ENCODE assay signal across 23 cellular contexts in genomic region chr7:129024125-129024524, GRCh38. TPM values are rescaled to one million over a fixed set of nuclear protein-coding genes. Genes with fewer than 3 reads are reported as not detected.
DNase-seq lines count a peak whose midpoint lies in the region; ATAC-seq and TF ChIP-seq lines count a peak whose summit lies in the region.
"Had no signal": no experiment of that assay in that cellular context is flagged by ENCODE, and none has a peak within 500 bp of the region (broad histone marks: within the 10 kb centered on the region; RNA-seq: fewer than 3 reads in every experiment).

No MANE protein-coding gene starts in this region.

- H3K27ac ChIP-seq in GM23338 (ENCODE audit: low read depth), result 0 out of 2 replicates have a peak overlapping the region, but pooled peaks have one; percentile 5
- H3K27ac ChIP-seq: BLaER1 treated with 17β-estradiol and CSF1 and Interleukin-3, amounts not matched to agents 10 nM and 100 nM; KMS-11; PC-9; RWPE1 had no signal

- no peaks in the 10 kb centered on the region for H3K27me3 ChIP-seq in GM23338 (ENCODE audit: insufficient read depth)
- H3K27me3 ChIP-seq: BLaER1 treated with 17β-estradiol and CSF1 and Interleukin-3, amounts not matched to agents 10 nM and 100 nM had no signal

- H3K4me2 ChIP-seq in GM23338, result no peak overlapping the region
- H3K4me2 ChIP-seq: BLaER1 treated with 17β-estradiol and CSF1 and Interleukin-3, amounts not matched to agents 10 nM and 100 nM; KMS-11; PC-9 had no signal

- H3K4me3 Mint-ChIP-seq in GM23338 (no peak overlapping the region), T-helper 17 cell (peak overlapping the region; percentile 15), immature natural killer cell (peak overlapping the region in 3 of 5 donors; percentile 5 to 66 (median 32)), progenitor cell of endocrine pancreas (ENCODE audit: low read depth) (no peak overlapping the region)
- H3K4me3 Mint-ChIP-seq: CD8-positive, alpha-beta memory T cell had no signal

- H3K36me3 Mint-ChIP-seq in GM23338 (ENCODE audit: low read depth) (peaks cover 4% of the 10 kb centered on the region; the same call in 1 of the 3 replicates), T-helper 17 cell (ENCODE audit: low read depth) (peaks cover 2% of the 10 kb centered on the region), immature natural killer cell (peaks cover 0 to 6% (median 4%) of the 10 kb centered on the region in 3 donors), progenitor cell of endocrine pancreas (ENCODE audit: insufficient read depth) (peaks cover 2% of the 10 kb centered on the region)

- peaks cover 100% of the 10 kb centered on the region for H3K79me2 ChIP-seq in GM23338 (replicated peaks; ENCODE audit: insufficient read depth)

- H3F3A ChIP-seq in GM23338 (replicated peaks; ENCODE audit: low read depth), result no peaks in the 10 kb centered on the region

- peak; percentile 36 for DNase-seq in GM23338 (ENCODE audit: low spot score)
- no peak for DNase-seq in T-helper 17 cell
- DNase-seq in immature natural killer cell, result no peak
- DNase-seq in progenitor cell of endocrine pancreas (ENCODE audit: low spot score, unreplicated experiment), result no peak
- DNase-seq in stimulated activated naive CD4-positive, alpha-beta T cell treated with Interleukin-2 at 50 U/mL for 16 hours (lab: John Stamatoyannopoulos, UW), result no peak
- no peak for DNase-seq in epidermal melanocyte (ENCODE audit: insufficient read length, low spot score)
- no peak for DNase-seq in mesenteric fat pad (ENCODE audit: low spot score)
- DNase-seq: CD8-positive, alpha-beta memory T cell; DMS53; EL; HCEC 1CT; NCI-H1417; NCI-H187; NCI-H2107; NCI-H226; NCI-H524 treated with DMSO at 0.1 percent for 48 hours; PC-9; SIG-M5 had no signal

- H3K27me3 Mint-ChIP-seq in GM23338 (ENCODE audit: insufficient read depth, low read depth, poor library complexity) (peaks cover 1% of the 10 kb centered on the region), T-helper 17 cell (no peaks in the 10 kb centered on the region), immature natural killer cell (ENCODE audit: low read depth in 3 of 3) (no peaks in the 10 kb centered on the region), progenitor cell of endocrine pancreas (no peaks in the 10 kb centered on the region)
- H3K27me3 Mint-ChIP-seq: CD8-positive, alpha-beta memory T cell had no signal

- no peak overlapping the region for H3K4me3 ChIP-seq in GM23338
- H3K4me3 ChIP-seq: BLaER1 treated with 17β-estradiol and CSF1 and Interleukin-3, amounts not matched to agents 10 nM and 100 nM; PC-9 had no signal

- H3K27ac Mint-ChIP-seq in GM23338 (peak overlapping the region; percentile 78), T-helper 17 cell (no peak overlapping the region), immature natural killer cell (peak overlapping the region in 3 of 6 donors; percentile 35 to 72 (median 40)), progenitor cell of endocrine pancreas (peak overlapping the region; percentile 47)

- H3K9me3 Mint-ChIP-seq in GM23338 (no peaks in the 10 kb centered on the region), immature natural killer cell (no peaks in the 10 kb centered on the region), progenitor cell of endocrine pancreas (ENCODE audit: low read depth) (no peaks in the 10 kb centered on the region)
- H3K9me3 Mint-ChIP-seq: CD8-positive, alpha-beta memory T cell had no signal

- no peaks in the 10 kb centered on the region for H3K9me3 ChIP-seq in T-helper 17 cell (ENCODE audit: control insufficient read depth, low read length, poor library complexity, severe bottlenecking)
- H3K9me3 ChIP-seq: BLaER1 treated with 17β-estradiol and CSF1 and Interleukin-3, amounts not matched to agents 10 nM and 100 nM had no signal

- peaks cover 42% of the 10 kb centered on the region for H4K20me1 ChIP-seq in GM23338 (replicated peaks; ENCODE audit: insufficient read depth)

- H3K4me1 Mint-ChIP-seq in GM23338 (peaks cover 17% of the 10 kb centered on the region), T-helper 17 cell (peaks cover 34% of the 10 kb centered on the region), immature natural killer cell (peaks cover 42 to 76% of the 10 kb centered on the region in 2 donors), progenitor cell of endocrine pancreas (ENCODE audit: low read depth) (no peaks in the 10 kb centered on the region)

- no peaks in the 10 kb centered on the region for H3K9me2 ChIP-seq in GM23338 (ENCODE audit: insufficient read depth)

- peaks cover 11% of the 10 kb centered on the region; the same call in 1 of the 2 replicates for H3K4me1 ChIP-seq in GM23338 (ENCODE audit: insufficient read depth)

- no peak for TF ChIP-seq CTCF in GM23338 (conservative IDR thresholded peaks at IDR 0.05; ENCODE audit: low read depth in 2 of 2)
- TF ChIP-seq CTCF in progenitor cell of endocrine pancreas (IDR thresholded peaks at IDR 0.05; ENCODE audit: unreplicated experiment), result no peak

- no peaks in the 10 kb centered on the region for H3K36me3 ChIP-seq in GM23338 (ENCODE audit: insufficient read depth)

- ATAC-seq in GM23338 (peak; percentile 46), T-helper 17 cell (no peak)
- ATAC-seq: HepG2, SK-N-SH treated with all-trans-retinoic acid at 6 μM for 48 hours had no signal

- H2AFZ ChIP-seq in GM23338, result no peak overlapping the region
- H2AFZ ChIP-seq: PC-9 had no signal

TF ChIP-seq in GM23338, 12 proteins besides CTCF, POLR2A, EP300 and RAD21 (continues in another document):
- no peak for TF ChIP-seq EZH2phosphoT487 (IDR thresholded peaks at IDR 0.05; ENCODE audit: unreplicated experiment)
- no peak for TF ChIP-seq CREB1 (CRISPR knock-in tag; IDR thresholded peaks at IDR 0.05; ENCODE audit: low read depth)
- TF ChIP-seq ETS1 (IDR thresholded peaks at IDR 0.05), result no peak
- no peak for TF ChIP-seq POLR2AphosphoS5 (IDR thresholded peaks at IDR 0.05; ENCODE audit: low read depth)

RNA-seq across cellular contexts. Expression of gene TNPO3, which starts 30.8 kb away (rescaled TPM):
- total RNA-seq in GM23338 (2014; rRNA removed; shearing (Covaris generic)), result 127 TPM in 2 replicates
- polyA plus RNA-seq in GM23338 (2016; fragmentation: Nextera tagmentation; extraction: Ambion mirVana) (29.2 and 38.2 TPM in 2 replicates), immature natural killer cell (10 to 100 TPM; 26.3 to 49.4 (median 41.9) TPM)
- total RNA-seq in T-helper 17 cell (10 to 100 TPM; 29.1 to 29.2 TPM), progenitor cell of endocrine pancreas (44.8 and 44.9 TPM in 2 replicates), mesenteric fat pad (34.7 TPM)

Comparison
In these comparisons a context has a peak if more than half of its experiments do, and no peak if none do; other contexts are left out.
1. H3K4me3 Mint-ChIP-seq: peak in T-helper 17 cell (single experiment) and immature natural killer cell (3 of 5); none in GM23338 (single experiment) and progenitor cell of endocrine pancreas (single experiment).